1 cellular context compared by ENCODE assay signal in the genomic region with DNA sequence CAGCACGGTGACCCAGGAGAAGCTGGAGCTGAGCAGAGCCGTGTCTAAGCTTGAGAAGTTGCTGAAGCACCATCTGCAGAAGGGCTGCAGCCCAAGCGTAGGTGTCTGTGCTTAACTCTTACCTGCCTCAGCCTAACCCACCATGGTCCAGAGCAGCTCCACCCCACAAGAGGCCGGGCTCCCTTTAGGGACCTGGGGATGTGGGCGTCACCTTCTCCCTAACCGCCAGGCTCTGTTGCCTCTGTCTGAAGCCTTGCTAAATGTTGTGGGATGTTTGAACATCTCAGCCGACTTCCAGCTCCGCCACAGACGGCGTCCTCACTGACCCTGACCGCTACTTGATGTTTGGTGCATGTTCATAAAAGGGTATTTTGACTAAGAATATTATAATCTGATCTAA.
TF ChIP-seq lines count a peak whose summit lies in the region.

No MANE protein-coding gene starts in this region.

TF ChIP-seq in K562, 482 proteins besides CTCF, POLR2A, EP300 and RAD21:
- no peak for TF ChIP-seq NFE2 (IDR thresholded peaks at IDR 0.05; ENCODE audit: low read depth)
- TF ChIP-seq, protein P1, sequence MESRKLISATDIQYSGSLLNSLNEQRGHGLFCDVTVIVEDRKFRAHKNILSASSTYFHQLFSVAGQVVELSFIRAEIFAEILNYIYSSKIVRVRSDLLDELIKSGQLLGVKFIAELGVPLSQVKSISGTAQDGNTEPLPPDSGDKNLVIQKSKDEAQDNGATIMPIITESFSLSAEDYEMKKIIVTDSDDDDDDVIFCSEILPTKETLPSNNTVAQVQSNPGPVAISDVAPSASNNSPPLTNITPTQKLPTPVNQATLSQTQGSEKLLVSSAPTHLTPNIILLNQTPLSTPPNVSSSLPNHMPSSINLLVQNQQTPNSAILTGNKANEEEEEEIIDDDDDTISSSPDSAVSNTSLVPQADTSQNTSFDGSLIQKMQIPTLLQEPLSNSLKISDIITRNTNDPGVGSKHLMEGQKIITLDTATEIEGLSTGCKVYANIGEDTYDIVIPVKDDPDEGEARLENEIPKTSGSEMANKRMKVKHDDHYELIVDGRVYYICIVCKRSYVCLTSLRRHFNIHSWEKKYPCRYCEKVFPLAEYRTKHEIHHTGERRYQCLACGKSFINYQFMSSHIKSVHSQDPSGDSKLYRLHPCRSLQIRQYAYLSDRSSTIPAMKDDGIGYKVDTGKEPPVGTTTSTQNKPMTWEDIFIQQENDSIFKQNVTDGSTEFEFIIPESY (CRISPR knock-in tag; IDR thresholded peaks at IDR 0.05) = 0 out of 2 replicates have a peak, but pooled peaks have one; percentile 12
